In the genomic region with DNA sequence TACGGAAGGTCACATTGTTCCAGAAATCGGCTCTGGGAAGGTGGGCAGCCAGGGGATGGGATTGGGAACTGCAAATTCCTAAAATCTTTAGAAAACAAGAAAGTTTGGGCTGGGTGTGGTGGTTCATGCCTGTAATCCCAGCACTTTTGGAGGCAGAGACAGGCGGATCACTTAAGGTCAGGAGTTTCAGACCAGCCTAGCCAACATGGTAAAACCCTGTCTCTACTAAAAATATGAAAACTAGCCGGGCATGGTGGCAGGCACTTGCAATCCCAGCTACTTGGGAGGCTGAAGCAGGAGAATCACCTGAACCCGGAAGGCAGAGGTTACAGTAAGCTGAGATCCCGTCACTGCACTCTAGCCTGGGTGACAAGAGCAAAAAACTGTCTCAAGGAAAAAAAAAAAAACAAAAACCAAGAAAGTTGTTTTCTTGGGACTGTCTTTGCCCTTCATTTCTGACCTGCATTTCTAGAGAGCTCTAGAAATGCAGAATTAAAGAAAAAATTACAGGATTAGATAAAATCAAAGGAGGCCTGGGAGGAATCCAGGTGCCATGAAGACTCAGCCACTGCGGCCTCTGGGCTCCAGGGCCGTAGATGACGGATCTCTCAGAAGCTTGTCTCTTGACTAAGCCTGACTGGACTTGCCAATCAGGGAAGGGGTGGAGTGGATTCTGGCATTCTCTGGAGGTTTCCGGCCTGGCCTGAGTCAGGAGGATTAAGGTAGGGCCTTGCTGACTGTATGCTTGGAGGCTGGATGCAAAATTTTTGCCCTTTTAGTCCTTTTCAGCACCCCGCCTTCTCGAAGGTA, we compare ENCODE assay signal across 7 cellular contexts. TPM values are rescaled to one million over a fixed set of nuclear protein-coding genes. Genes with fewer than 3 reads are reported as not detected.
DNase-seq lines count a peak whose midpoint lies in the region; ATAC-seq and TF ChIP-seq lines count a peak whose summit lies in the region.

No MANE protein-coding gene starts in this region.

- H2AFZ ChIP-seq in neural cell (ENCODE audit: low read depth, low read length), result no peak overlapping the region

- no peaks in the 10 kb centered on the region; the same call in 1 of the 2 replicates for H3K36me3 ChIP-seq in Panc1 (ENCODE audit: control insufficient read depth, insufficient read depth, low read length)
- H3K36me3 ChIP-seq in neural cell (ENCODE audit: insufficient read depth, low read length), result no peaks in the 10 kb centered on the region

- H3F3A ChIP-seq in neural cell (ENCODE audit: insufficient read depth, low read length, poor library complexity, severe bottlenecking), result peaks cover 19% of the 10 kb centered on the region

- peak overlapping the region; percentile 100 for H3K27ac ChIP-seq in Panc1 (ENCODE audit: low read length)
- peak overlapping the region; percentile 61 for H3K27ac ChIP-seq in neural cell (ENCODE audit: low read length)

- H3K9me3 ChIP-seq in Panc1 (ENCODE audit: control insufficient read depth, insufficient read depth, low read depth, low read length), result no peaks in the 10 kb centered on the region
- H3K9me3 ChIP-seq in neural cell (ENCODE audit: low read length), result no peaks in the 10 kb centered on the region

- in situ Hi-C loops in Panc1 (cut with HindIII; ENCODE audit: low pct_unique_long_range_greater_than_20kb, low sequenced_read_pairs), result no loop called here

- no peak for TF ChIP-seq RAD21 in neural cell (conservative IDR thresholded peaks at IDR 0.05)

- TF ChIP-seq EP300 in neural cell (conservative IDR thresholded peaks at IDR 0.05; ENCODE audit: poor library complexity, severe bottlenecking), result no peak

- intact Hi-C loops in Panc1 (cut with micrococcal nuclease; ENCODE audit: unreplicated experiment), result no loop called here

- peak overlapping the region; percentile 47 for H3K9ac ChIP-seq in neural cell (ENCODE audit: low read length)

- H3K4me2 ChIP-seq in neural cell (ENCODE audit: low read length), result no peak overlapping the region

- TF ChIP-seq CTCF in Panc1 (IDR thresholded peaks at IDR 0.05), result no peak
- no peak for TF ChIP-seq CTCF in epithelial cell of esophagus (IDR thresholded peaks at IDR 0.05; ENCODE audit: insufficient read depth, low read depth, low read length, missing control alignments)
- no peak for TF ChIP-seq CTCF in neural cell (IDR thresholded peaks at IDR 0.05; ENCODE audit: poor library complexity, severe bottlenecking)

- H3K79me2 ChIP-seq in neural cell (replicated peaks; ENCODE audit: insufficient read depth, low read length), result peaks cover 94% of the 10 kb centered on the region

- no peaks in the 10 kb centered on the region for H4K20me1 ChIP-seq in neural cell (ENCODE audit: insufficient read depth)

- peak; percentile 30 for TF ChIP-seq POLR2A in GM15510 (IDR thresholded peaks at IDR 0.05; ENCODE audit: borderline replicate concordance, extremely low read depth, insufficient read length)

- ATAC-seq in Panc1, result no peak
- no peak for ATAC-seq in GM21723 (IDR thresholded peaks at IDR 0.05; ENCODE audit: unreplicated experiment)

- H3K9me2 ChIP-seq in neural cell (ENCODE audit: insufficient read depth, low read length), result no peaks in the 10 kb centered on the region

- H3K27me3 ChIP-seq in Panc1 (ENCODE audit: control insufficient read depth, insufficient read depth, low read length) (no peaks in the 10 kb centered on the region), neural cell (ENCODE audit: insufficient read depth, low read depth, low read length) (no peaks in the 10 kb centered on the region)

- BruUV-seq in Panc1 (replicated peaks; lab: Mats Ljungman, UMichigan), result no TSS peak

- DNase-seq in Panc1 (ENCODE audit: low read depth, low spot score) (no peak), epithelial cell of esophagus (ENCODE audit: low read depth) (peak; percentile 100), putamen (ENCODE audit: low spot score) (no peak), NCI-H1048 (lab: John Stamatoyannopoulos, UW) (no peak)

- POLR2A ChIA-PET in Panc1 (lab: Charles Lee), result interaction anchor here (0.6 to 8.5 kb wide), 10 partner anchors 8 to 131 kb away, joined by 3 to 126 read pairs (median 6); a partner anchor contains a TSS

- CTCF ChIA-PET in Panc1 (lab: Charles Lee), result interaction anchor here (0.8 to 1.3 kb wide), 2 partner anchors 14 to 22 kb away, joined by 3 to 6 read pairs; no protein-coding TSS in a partner anchor

- H3K4me3 ChIP-seq in Panc1 (ENCODE audit: low read depth in 2 of 2, low read length in 2 of 2), result no peak overlapping the region
- peak overlapping the region; percentile 30 for H3K4me3 ChIP-seq in epithelial cell of esophagus (ENCODE audit: low read length)
- no peak overlapping the region for H3K4me3 ChIP-seq in neural cell (ENCODE audit: low read length)

- peaks cover 89% of the 10 kb centered on the region for H3K4me1 ChIP-seq in Panc1 (ENCODE audit: control insufficient read depth, insufficient read depth, low read length)

TF ChIP-seq in neural cell, 6 proteins besides CTCF, POLR2A, EP300 and RAD21:
- TF ChIP-seq, protein P1, sequence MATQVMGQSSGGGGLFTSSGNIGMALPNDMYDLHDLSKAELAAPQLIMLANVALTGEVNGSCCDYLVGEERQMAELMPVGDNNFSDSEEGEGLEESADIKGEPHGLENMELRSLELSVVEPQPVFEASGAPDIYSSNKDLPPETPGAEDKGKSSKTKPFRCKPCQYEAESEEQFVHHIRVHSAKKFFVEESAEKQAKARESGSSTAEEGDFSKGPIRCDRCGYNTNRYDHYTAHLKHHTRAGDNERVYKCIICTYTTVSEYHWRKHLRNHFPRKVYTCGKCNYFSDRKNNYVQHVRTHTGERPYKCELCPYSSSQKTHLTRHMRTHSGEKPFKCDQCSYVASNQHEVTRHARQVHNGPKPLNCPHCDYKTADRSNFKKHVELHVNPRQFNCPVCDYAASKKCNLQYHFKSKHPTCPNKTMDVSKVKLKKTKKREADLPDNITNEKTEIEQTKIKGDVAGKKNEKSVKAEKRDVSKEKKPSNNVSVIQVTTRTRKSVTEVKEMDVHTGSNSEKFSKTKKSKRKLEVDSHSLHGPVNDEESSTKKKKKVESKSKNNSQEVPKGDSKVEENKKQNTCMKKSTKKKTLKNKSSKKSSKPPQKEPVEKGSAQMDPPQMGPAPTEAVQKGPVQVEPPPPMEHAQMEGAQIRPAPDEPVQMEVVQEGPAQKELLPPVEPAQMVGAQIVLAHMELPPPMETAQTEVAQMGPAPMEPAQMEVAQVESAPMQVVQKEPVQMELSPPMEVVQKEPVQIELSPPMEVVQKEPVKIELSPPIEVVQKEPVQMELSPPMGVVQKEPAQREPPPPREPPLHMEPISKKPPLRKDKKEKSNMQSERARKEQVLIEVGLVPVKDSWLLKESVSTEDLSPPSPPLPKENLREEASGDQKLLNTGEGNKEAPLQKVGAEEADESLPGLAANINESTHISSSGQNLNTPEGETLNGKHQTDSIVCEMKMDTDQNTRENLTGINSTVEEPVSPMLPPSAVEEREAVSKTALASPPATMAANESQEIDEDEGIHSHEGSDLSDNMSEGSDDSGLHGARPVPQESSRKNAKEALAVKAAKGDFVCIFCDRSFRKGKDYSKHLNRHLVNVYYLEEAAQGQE (IDR thresholded peaks at IDR 0.05; ENCODE audit: borderline replicate concordance), result no peak
- no peak for TF ChIP-seq EZH2 (IDR thresholded peaks at IDR 0.05; ENCODE audit: borderline replicate concordance, insufficient read depth, low read length, poor library complexity, severe bottlenecking)
- no peak for TF ChIP-seq SMC3 (conservative IDR thresholded peaks at IDR 0.05; ENCODE audit: poor library complexity)
- TF ChIP-seq MXI1 (conservative IDR thresholded peaks at IDR 0.05; ENCODE audit: poor library complexity, severe bottlenecking), result no peak
- no peak for TF ChIP-seq POLR2AphosphoS5 (IDR thresholded peaks at IDR 0.05)
- TF ChIP-seq TAF1 (IDR thresholded peaks at IDR 0.05; ENCODE audit: low read depth), result no peak

RNA-seq across cellular contexts. Expression of a gene that starts 5.3 kb away (rescaled TPM):
- total RNA-seq in Panc1 (2021; ENCODE audit: unreplicated experiment), result 13,645 TPM
- polyA plus RNA-seq in Panc1 (2012; ENCODE audit: insufficient read length), result 690 TPM
- polyA plus RNA-seq in neural cell, result 1,383 and 1,630 TPM in 2 replicates
- polyA minus RNA-seq in neural cell, result 48,171 and 65,838 TPM in 2 replicates

RNA-seq across cellular contexts. Expression of a gene that starts 31.3 kb away (rescaled TPM):
- total RNA-seq in Panc1 (2021; ENCODE audit: unreplicated experiment), result 117 TPM
- polyA plus RNA-seq in Panc1 (2012; ENCODE audit: insufficient read length), result 172 TPM
- 48.3 and 56.2 TPM in 2 replicates for polyA plus RNA-seq in neural cell
- polyA minus RNA-seq in neural cell, result 35.3 and 55.3 TPM in 2 replicates
